Comparison of ENCODE assay signal across 8 cellular contexts in the genomic region with DNA sequence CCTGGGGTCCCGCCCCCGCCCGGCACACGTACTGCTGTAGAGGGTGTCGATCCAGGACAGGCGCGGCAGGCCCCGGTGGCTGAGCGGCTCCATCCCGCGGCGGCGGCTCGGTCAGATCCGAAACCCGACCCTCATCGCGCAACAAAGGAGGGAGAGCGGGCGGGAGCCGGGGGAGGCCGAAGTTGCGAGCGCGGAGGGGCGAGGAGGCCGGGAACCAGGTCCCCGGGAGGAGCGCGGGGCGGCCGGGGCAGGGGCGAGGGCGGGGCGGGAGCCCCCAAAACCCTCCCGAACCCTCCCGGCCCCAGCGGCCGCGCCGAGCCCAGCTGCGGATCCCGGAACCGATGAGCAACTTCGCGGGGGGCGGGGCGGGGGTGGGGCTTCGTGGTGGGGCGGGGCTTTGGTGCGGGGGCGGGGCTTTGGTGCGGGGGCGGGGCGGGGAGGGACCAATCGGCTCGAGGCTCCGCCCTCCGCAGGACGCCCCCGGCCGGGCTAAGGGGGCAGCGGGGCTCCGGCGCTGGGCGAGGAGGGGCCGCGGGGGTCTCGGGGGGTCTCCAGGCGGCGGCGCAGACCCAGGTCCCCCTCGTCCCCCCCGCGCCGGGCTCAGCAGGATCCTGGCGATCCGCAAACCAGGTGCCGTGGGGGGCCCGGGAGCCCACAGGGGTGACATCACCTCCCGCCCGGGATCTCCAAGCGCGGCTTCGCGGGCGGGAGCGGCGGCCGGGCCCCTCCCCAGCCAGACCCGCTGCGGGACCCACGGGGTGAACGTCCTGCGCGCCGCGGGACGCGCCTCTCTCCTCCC. TPM values are rescaled to one million over a fixed set of nuclear protein-coding genes. Genes with fewer than 3 reads are reported as not detected.
A peak's percentile ranks its signal among the peaks of the same experiment; 100 is the strongest.
DNase-seq lines count a peak whose midpoint lies in the region; ATAC-seq and TF ChIP-seq lines count a peak whose summit lies in the region.

A gene (minus strand): TSS at position 347 of the 799 bp plus-strand sequence. CDS start 254 bp downstream, at position 93.

- H3K4me3 ChIP-seq in OCI-LY3 (ENCODE audit: low read length) (no peak within 1 kb of the TSS), uterus (peak within 1 kb of the TSS; percentile 80 to 86)

- no peaks in the 10 kb centered on the region for H3K9me3 ChIP-seq in OCI-LY3 (ENCODE audit: insufficient read depth, low read length)
- no peaks in the 10 kb centered on the region for H3K9me3 ChIP-seq in uterus

- H3K36me3 ChIP-seq in OCI-LY3 (replicated peaks; ENCODE audit: low read depth, low read length): no peaks in the 10 kb centered on the region
- H3K36me3 ChIP-seq in uterus: no peaks in the 10 kb centered on the region

- H4K20me1 ChIP-seq in OCI-LY3 (ENCODE audit: insufficient read depth, low read length): peaks cover 55% of the 10 kb centered on the region

- 0 out of 2 replicates have a peak within 1 kb of the TSS, but pooled peaks have one; percentile 95 for H3K4me2 ChIP-seq in OCI-LY3 (ENCODE audit: low read length)

- TF ChIP-seq CTCF in OCI-LY3 (IDR thresholded peaks at IDR 0.05; ENCODE audit: low read depth, low read length) (no peak), osteocyte (IDR thresholded peaks at IDR 0.05) (no peak), uterus (IDR thresholded peaks at IDR 0.05) (no peak)

- H3K27ac ChIP-seq in OCI-LY3 (ENCODE audit: low read length) (no peak within 1 kb of the TSS), uterus (peak within 1 kb of the TSS; percentile 79 to 93)

- H3K27me3 ChIP-seq in OCI-LY3 (ENCODE audit: low read depth, low read length) (no peaks in the 10 kb centered on the region), uterus (no peaks in the 10 kb centered on the region)

- H3K27ac Mint-ChIP-seq in osteocyte (ENCODE audit: unreplicated experiment): peak within 1 kb of the TSS; percentile 65

- intact Hi-C loops in uterus (cut with DNase I; ENCODE audit: low total_unique reads): no loop called here

- H3K4me3 Mint-ChIP-seq in osteocyte (ENCODE audit: unreplicated experiment): peak within 1 kb of the TSS; percentile 84

- peak; percentile 47 for DNase-seq in EL
- DNase-seq in activated gamma-delta T cell treated with anti-CD3 and anti-CD28 coated beads, Interleukin-2, amount 50 U/mL, for 16 hours (ENCODE audit: low read depth): peak; percentile 44
- DNase-seq in glomerular endothelial cell (ENCODE audit: extremely low read depth, low read depth, low spot score): no peak
- DNase-seq in osteocyte (ENCODE audit: extremely low spot score, unreplicated experiment): no peak
- peak; percentile 75 for DNase-seq in uterus
- no peak for DNase-seq in medulla oblongata (ENCODE audit: extremely low spot score)

- peaks cover 34% of the 10 kb centered on the region for H3K79me2 ChIP-seq in OCI-LY3 (ENCODE audit: low read length)

- peak in 1 of 2 donors; percentile 83 for TF ChIP-seq POLR2A in uterus (IDR thresholded peaks at IDR 0.05)

- no peak within 1 kb of the TSS for H2AFZ ChIP-seq in OCI-LY3 (ENCODE audit: low read depth, low read length)

- no peak within 1 kb of the TSS for H3K9ac ChIP-seq in OCI-LY3 (ENCODE audit: low read length)

- peaks cover 34% of the 10 kb centered on the region for H3K4me1 ChIP-seq in OCI-LY3 (ENCODE audit: low read length)
- H3K4me1 ChIP-seq in uterus: peaks cover 0 to 14% of the 10 kb centered on the region in 2 donors

- no peaks in the 10 kb centered on the region for H3K9me3 Mint-ChIP-seq in osteocyte (ENCODE audit: unreplicated experiment)

- H3K27me3 Mint-ChIP-seq in osteocyte (ENCODE audit: unreplicated experiment): no peaks in the 10 kb centered on the region

- peaks cover 45% of the 10 kb centered on the region for H3K4me1 Mint-ChIP-seq in osteocyte (ENCODE audit: unreplicated experiment)

- H3K36me3 Mint-ChIP-seq in osteocyte (ENCODE audit: unreplicated experiment): peaks cover 3% of the 10 kb centered on the region

- no peak for ATAC-seq in HG02798 (IDR thresholded peaks at IDR 0.05; ENCODE audit: poor library complexity, unreplicated experiment)

RNA-seq across cellular contexts. Expression of the gene that starts here (rescaled TPM):
- total RNA-seq in glomerular endothelial cell (62.5 and 67.9 TPM in 2 replicates), osteocyte (110 and 114 TPM in 2 replicates), uterus (100 to 1,000 TPM in 2 of 4 donors, 10 to 100 TPM in 2; 35.4 to 192 (median 138) TPM)

Comparison
In these comparisons a context has a peak if more than half of its experiments do, and no peak if none do; other contexts are left out.
1. DNase-seq: peak in EL (single experiment), activated gamma-delta T cell treated with anti-CD3 and anti-CD28 coated beads, Interleukin-2, amount 50 U/mL, for 16 hours (single experiment) and uterus (2 of 2); none in glomerular endothelial cell (single experiment), osteocyte (single experiment) and medulla oblongata (single experiment).